16 cellular contexts compared by ENCODE assay signal in the genomic region with DNA sequence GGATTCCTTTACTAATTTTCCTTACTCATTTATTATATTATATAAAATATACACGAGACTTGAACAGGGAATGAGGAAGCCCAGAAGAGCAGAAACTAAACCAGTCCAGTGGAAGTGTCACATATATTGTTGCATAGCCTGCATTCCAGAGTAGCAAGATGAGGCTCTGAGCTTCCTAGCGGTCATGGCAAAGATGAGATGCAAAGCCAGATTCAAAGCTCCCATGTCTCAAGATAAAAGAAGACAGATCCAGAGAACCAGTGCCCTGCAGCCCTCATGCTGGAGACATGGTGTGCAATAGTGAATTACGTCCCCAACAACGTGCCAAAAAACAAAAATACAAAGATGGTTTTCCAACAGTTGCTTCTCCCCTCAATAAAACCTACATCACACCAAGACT. TPM values are rescaled to one million over a fixed set of nuclear protein-coding genes. Genes with fewer than 3 reads are reported as not detected.
DNase-seq lines count a peak whose midpoint lies in the region; ATAC-seq, FAIRE-seq and TF ChIP-seq lines count a peak whose summit lies in the region.
"Had no signal": no experiment of that assay in that cellular context is flagged by ENCODE, and none has a peak within 500 bp of the region (broad histone marks: within the 10 kb centered on the region; RNA-seq: fewer than 3 reads in every experiment).

No MANE protein-coding gene starts in this region.

- H4K20me1 ChIP-seq in GM23338 (replicated peaks; ENCODE audit: insufficient read depth), result peaks cover 10% of the 10 kb centered on the region
- H4K20me1 ChIP-seq: BLaER1 had no signal

- H3K36me3 Mint-ChIP-seq in GM23338 (ENCODE audit: low read depth), result no peaks in the 10 kb centered on the region
- H3K36me3 Mint-ChIP-seq in CD14-positive monocyte, result no peaks in the 10 kb centered on the region
- H3K36me3 Mint-ChIP-seq: CD4-positive, CD25-positive, alpha-beta regulatory T cell had no signal

- H3K4me1 ChIP-seq in GM23338 (ENCODE audit: insufficient read depth), result peaks cover 5% of the 10 kb centered on the region
- peaks cover 63 to 64% of the 10 kb centered on the region in 2 donors for H3K4me1 ChIP-seq in gastrocnemius medialis
- H3K4me1 ChIP-seq: BLaER1 had no signal

- H3K27ac ChIP-seq in GM23338 (ENCODE audit: low read depth), result peak overlapping the region; percentile 22; the same call in 1 of the 2 replicates
- H3K27ac ChIP-seq in cingulate gyrus (ENCODE audit: low read depth, low read length), result peak overlapping the region; percentile 69
- H3K27ac ChIP-seq in gastrocnemius medialis, result peak overlapping the region; percentile 70 to 86 (median 73)
- H3K27ac ChIP-seq: BLaER1, HL-60 had no signal

- H3F3A ChIP-seq in GM23338 (replicated peaks; ENCODE audit: low read depth), result no peaks in the 10 kb centered on the region

- H3K27ac Mint-ChIP-seq in GM23338 (no peak overlapping the region), CD14-positive monocyte (no peak overlapping the region)
- H3K27ac Mint-ChIP-seq: CD4-positive, CD25-positive, alpha-beta regulatory T cell had no signal

- no peaks in the 10 kb centered on the region for H3K27me3 ChIP-seq in GM23338 (ENCODE audit: insufficient read depth)
- no peaks in the 10 kb centered on the region for H3K27me3 ChIP-seq in gastrocnemius medialis
- H3K27me3 ChIP-seq in MG63, result no peaks in the 10 kb centered on the region
- H3K27me3 ChIP-seq: BLaER1 had no signal

- H3K4me3 Mint-ChIP-seq in GM23338 (no peak overlapping the region), CD14-positive monocyte (no peak overlapping the region)
- H3K4me3 Mint-ChIP-seq: CD4-positive, CD25-positive, alpha-beta regulatory T cell had no signal

- H3K36me3 ChIP-seq in GM23338 (ENCODE audit: insufficient read depth), result no peaks in the 10 kb centered on the region
- H3K36me3 ChIP-seq in gastrocnemius medialis, result no peaks in the 10 kb centered on the region
- H3K36me3 ChIP-seq in MG63, result no peaks in the 10 kb centered on the region
- H3K36me3 ChIP-seq: BLaER1 had no signal

- no peak for TF ChIP-seq CTCF in GM23338 (conservative IDR thresholded peaks at IDR 0.05; ENCODE audit: low read depth in 2 of 2)
- TF ChIP-seq CTCF in gastrocnemius medialis (IDR thresholded peaks at IDR 0.05 in 4 of 5, conservative IDR thresholded peaks at IDR 0.05 in 1 of 5), result no peak
- TF ChIP-seq CTCF in CD14-positive monocyte (IDR thresholded peaks at IDR 0.05), result no peak

- no peak overlapping the region for H3K4me2 ChIP-seq in GM23338
- H3K4me2 ChIP-seq: BLaER1 had no signal

- no peak for ATAC-seq in GM23338
- ATAC-seq in left colon, result peak; percentile 21
- ATAC-seq in gastrocnemius medialis, result no peak
- ATAC-seq in SK-N-SH treated with all-trans-retinoic acid at 6 μM for 48 hours, result no peak

- no peaks in the 10 kb centered on the region for H3K9me3 ChIP-seq in gastrocnemius medialis
- H3K9me3 ChIP-seq in MG63, result no peaks in the 10 kb centered on the region
- H3K9me3 ChIP-seq: BLaER1 had no signal

- peaks cover 87% of the 10 kb centered on the region for H3K79me2 ChIP-seq in GM23338 (replicated peaks; ENCODE audit: insufficient read depth)

- no peaks in the 10 kb centered on the region for H3K9me2 ChIP-seq in GM23338 (ENCODE audit: insufficient read depth)

- no peak overlapping the region for H2AFZ ChIP-seq in GM23338

- H3K9me3 Mint-ChIP-seq in GM23338 (no peaks in the 10 kb centered on the region), CD14-positive monocyte (peaks cover 0 to 9% (median 0%) of the 10 kb centered on the region in 7 donors)
- H3K9me3 Mint-ChIP-seq: CD4-positive, CD25-positive, alpha-beta regulatory T cell had no signal

- FAIRE-seq in RCC 7860 (lab: Jason Lieb, UNC), result no peak
- FAIRE-seq: GM18507, H54 had no signal

- H3K4me3 ChIP-seq in GM23338, result no peak overlapping the region
- H3K4me3 ChIP-seq in gastrocnemius medialis, result no peak overlapping the region
- H3K4me3 ChIP-seq in MG63, result no peak overlapping the region
- H3K4me3 ChIP-seq: BLaER1 had no signal

- intact Hi-C loops in left colon (cut with DNase I, micrococcal nuclease) (no loop called here), gastrocnemius medialis (cut with DNase I; ENCODE audit: low total_unique reads) (no loop called here), CD14-positive monocyte (cut with micrococcal nuclease) (no loop called here)

- H3K27me3 Mint-ChIP-seq in GM23338 (ENCODE audit: insufficient read depth, low read depth, poor library complexity) (no peaks in the 10 kb centered on the region), CD14-positive monocyte (ENCODE audit: low read depth in 3 of 3) (peaks cover 3 to 6% (median 4%) of the 10 kb centered on the region in 3 donors)
- H3K27me3 Mint-ChIP-seq: CD4-positive, CD25-positive, alpha-beta regulatory T cell had no signal

- H3K4me1 Mint-ChIP-seq in GM23338, result peaks cover 16% of the 10 kb centered on the region
- H3K4me1 Mint-ChIP-seq in CD14-positive monocyte, result no peaks in the 10 kb centered on the region

- in situ Hi-C loops in gastrocnemius medialis (cut with MboI; ENCODE audit: low sequenced_read_pairs in 4 of 4), result no loop called here

- DNase-seq in GM23338 (ENCODE audit: low spot score) (no peak), left colon (no peak), gastrocnemius medialis (no peak), RCC 7860 (ENCODE audit: low spot score) (no peak), CD14-positive monocyte (ENCODE audit: low spot score) (no peak), MG63 (no peak)
- DNase-seq: 8988T; AML-193; CD4-positive, CD25-positive, alpha-beta regulatory T cell; DMS53 had no signal

- no peak for TF ChIP-seq POLR2A in gastrocnemius medialis (IDR thresholded peaks at IDR 0.05)

TF ChIP-seq in GM23338, 12 proteins besides CTCF, POLR2A, EP300 and RAD21 (continues in another document):
- TF ChIP-seq NANOG (IDR thresholded peaks at IDR 0.05; ENCODE audit: borderline replicate concordance) (no peak), EZH2phosphoT487 (IDR thresholded peaks at IDR 0.05; ENCODE audit: unreplicated experiment) (no peak), JUNB (IDR thresholded peaks at IDR 0.05; ENCODE audit: unreplicated experiment) (no peak)
- TF ChIP-seq, protein P1, sequence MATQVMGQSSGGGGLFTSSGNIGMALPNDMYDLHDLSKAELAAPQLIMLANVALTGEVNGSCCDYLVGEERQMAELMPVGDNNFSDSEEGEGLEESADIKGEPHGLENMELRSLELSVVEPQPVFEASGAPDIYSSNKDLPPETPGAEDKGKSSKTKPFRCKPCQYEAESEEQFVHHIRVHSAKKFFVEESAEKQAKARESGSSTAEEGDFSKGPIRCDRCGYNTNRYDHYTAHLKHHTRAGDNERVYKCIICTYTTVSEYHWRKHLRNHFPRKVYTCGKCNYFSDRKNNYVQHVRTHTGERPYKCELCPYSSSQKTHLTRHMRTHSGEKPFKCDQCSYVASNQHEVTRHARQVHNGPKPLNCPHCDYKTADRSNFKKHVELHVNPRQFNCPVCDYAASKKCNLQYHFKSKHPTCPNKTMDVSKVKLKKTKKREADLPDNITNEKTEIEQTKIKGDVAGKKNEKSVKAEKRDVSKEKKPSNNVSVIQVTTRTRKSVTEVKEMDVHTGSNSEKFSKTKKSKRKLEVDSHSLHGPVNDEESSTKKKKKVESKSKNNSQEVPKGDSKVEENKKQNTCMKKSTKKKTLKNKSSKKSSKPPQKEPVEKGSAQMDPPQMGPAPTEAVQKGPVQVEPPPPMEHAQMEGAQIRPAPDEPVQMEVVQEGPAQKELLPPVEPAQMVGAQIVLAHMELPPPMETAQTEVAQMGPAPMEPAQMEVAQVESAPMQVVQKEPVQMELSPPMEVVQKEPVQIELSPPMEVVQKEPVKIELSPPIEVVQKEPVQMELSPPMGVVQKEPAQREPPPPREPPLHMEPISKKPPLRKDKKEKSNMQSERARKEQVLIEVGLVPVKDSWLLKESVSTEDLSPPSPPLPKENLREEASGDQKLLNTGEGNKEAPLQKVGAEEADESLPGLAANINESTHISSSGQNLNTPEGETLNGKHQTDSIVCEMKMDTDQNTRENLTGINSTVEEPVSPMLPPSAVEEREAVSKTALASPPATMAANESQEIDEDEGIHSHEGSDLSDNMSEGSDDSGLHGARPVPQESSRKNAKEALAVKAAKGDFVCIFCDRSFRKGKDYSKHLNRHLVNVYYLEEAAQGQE (IDR thresholded peaks at IDR 0.05; ENCODE audit: unreplicated experiment), result no peak

TF ChIP-seq in SK-N-SH treated with all-trans-retinoic acid at 6 μM for 48 hours, 23 proteins besides CTCF, POLR2A, EP300 and RAD21 (continues in another document):
- no peak for TF ChIP-seq TOX (CRISPR knock-in tag; IDR thresholded peaks at IDR 0.05; ENCODE audit: borderline replicate concordance)
- TF ChIP-seq, protein P2, sequence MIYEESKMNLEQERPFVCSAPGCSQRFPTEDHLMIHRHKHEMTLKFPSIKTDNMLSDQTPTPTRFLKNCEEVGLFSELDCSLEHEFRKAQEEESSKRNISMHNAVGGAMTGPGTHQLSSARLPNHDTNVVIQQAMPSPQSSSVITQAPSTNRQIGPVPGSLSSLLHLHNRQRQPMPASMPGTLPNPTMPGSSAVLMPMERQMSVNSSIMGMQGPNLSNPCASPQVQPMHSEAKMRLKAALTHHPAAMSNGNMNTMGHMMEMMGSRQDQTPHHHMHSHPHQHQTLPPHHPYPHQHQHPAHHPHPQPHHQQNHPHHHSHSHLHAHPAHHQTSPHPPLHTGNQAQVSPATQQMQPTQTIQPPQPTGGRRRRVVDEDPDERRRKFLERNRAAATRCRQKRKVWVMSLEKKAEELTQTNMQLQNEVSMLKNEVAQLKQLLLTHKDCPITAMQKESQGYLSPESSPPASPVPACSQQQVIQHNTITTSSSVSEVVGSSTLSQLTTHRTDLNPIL (CRISPR knock-in tag; IDR thresholded peaks at IDR 0.05; ENCODE audit: low read depth), result no peak
- no peak for TF ChIP-seq ESRRG (CRISPR knock-in tag; IDR thresholded peaks at IDR 0.05)
- TF ChIP-seq ZNF8 (CRISPR knock-in tag; IDR thresholded peaks at IDR 0.05), result no peak
- TF ChIP-seq ZFP3 (CRISPR knock-in tag; IDR thresholded peaks at IDR 0.05), result no peak
- no peak for TF ChIP-seq GLIS3 (CRISPR knock-in tag; IDR thresholded peaks at IDR 0.05)
- TF ChIP-seq BACH2 (CRISPR knock-in tag; IDR thresholded peaks at IDR 0.05; ENCODE audit: borderline replicate concordance), result no peak

RNA-seq across cellular contexts. Expression of a gene that starts 59.7 kb away (rescaled TPM):
- 40.2 and 51.9 TPM in 2 replicates for total RNA-seq in GM23338 (2014; rRNA removed; shearing (Covaris generic))
- 16.1 and 18.3 TPM in 2 replicates for polyA plus RNA-seq in GM23338 (2016; fragmentation: Nextera tagmentation; extraction: Ambion mirVana)
- total RNA-seq in left colon, result 10 to 100 TPM; 66.1 to 75.7 TPM
- total RNA-seq in gastrocnemius medialis, result 100 to 1,000 TPM in 2 of 4 donors, 10 to 100 TPM in 2; 82.1 to 170 (median 124) TPM
- polyA plus RNA-seq in CD14-positive monocyte, result not detected
- total RNA-seq in MG63 (2014; rRNA removed; shearing (Covaris generic); ENCODE audit: low replicate concordance), result 0.03 TPM in 1 of 2 replicates, not detected in the other

Comparison
In these comparisons a context has a peak if more than half of its experiments do, and no peak if none do; other contexts are left out.
1. H3K27ac ChIP-seq: peak in every context shown above with its lines; median percentile 73 in gastrocnemius medialis; 69 in cingulate gyrus; 22 in GM23338.
2. RNA of a gene that starts 59.7 kb away (total RNA-seq): 82.1 to 170 TPM in gastrocnemius medialis, 66.1 to 75.7 TPM in left colon and 40.2 to 51.9 TPM in GM23338; 0.03 TPM in MG63; every median in the first group is over 10 times any median in the second.